Comparison of ENCODE assay signal across 19 cellular contexts in genomic region chr3:123096126-123096525, GRCh38. TPM values are rescaled to one million over a fixed set of nuclear protein-coding genes. Genes with fewer than 3 reads are reported as not detected.
A peak's percentile ranks its signal among the peaks of the same experiment; 100 is the strongest.
DNase-seq lines count a peak whose midpoint lies in the region; ATAC-seq and TF ChIP-seq lines count a peak whose summit lies in the region.
"Had no signal": no experiment of that assay in that cellular context is flagged by ENCODE, and none has a peak within 500 bp of the region (broad histone marks: within the 10 kb centered on the region; RNA-seq: fewer than 3 reads in every experiment).

No MANE protein-coding gene starts in this region.

- ATAC-seq in GM23338, result no peak
- ATAC-seq in stimulated activated naive B cell treated with anti-CD40 and anti-IgM and Interleukin-4, amounts not matched to agents 10 μg/mL and 1 μg/mL and 100 μg/mL, for 72 hours (replicated peaks), result no peak
- ATAC-seq: Panc1 had no signal

- 98% methylated on average over 9 of the region's 9 CpGs for WGBS in smooth muscle cell (ENCODE audit: low lambda C conversion rate)

- H3K27me3 Mint-ChIP-seq in GM23338 (ENCODE audit: insufficient read depth, low read depth, poor library complexity), result peaks cover 3% of the 10 kb centered on the region
- peaks cover 12% of the 10 kb centered on the region for H3K27me3 Mint-ChIP-seq in neural progenitor cell (ENCODE audit: insufficient read depth, low read depth)
- H3K27me3 Mint-ChIP-seq in stimulated activated naive B cell treated with anti-CD40 and anti-IgM and Interleukin-4, amounts not matched to agents 10 μg/mL and 1 μg/mL and 100 μg/mL, for 72 hours, result no peaks in the 10 kb centered on the region
- H3K27me3 Mint-ChIP-seq: CD4-positive, CD25-positive, alpha-beta regulatory T cell had no signal

- H3K4me3 Mint-ChIP-seq in GM23338 (no peak overlapping the region), neural progenitor cell (no peak overlapping the region)
- no peak overlapping the region for H3K4me3 Mint-ChIP-seq in stimulated activated naive B cell treated with anti-CD40 and anti-IgM and Interleukin-4, amounts not matched to agents 10 μg/mL and 1 μg/mL and 100 μg/mL, for 72 hours
- H3K4me3 Mint-ChIP-seq: CD4-positive, CD25-positive, alpha-beta regulatory T cell had no signal

- H3K79me2 ChIP-seq in GM23338 (replicated peaks; ENCODE audit: insufficient read depth) (no peaks in the 10 kb centered on the region), smooth muscle cell (ENCODE audit: low read depth) (peaks cover 59% of the 10 kb centered on the region), neural progenitor cell (ENCODE audit: low read depth) (no peaks in the 10 kb centered on the region), osteoblast (ENCODE audit: insufficient read depth, low read length) (peaks cover 53% of the 10 kb centered on the region)

- H3K36me3 ChIP-seq in GM23338 (ENCODE audit: insufficient read depth) (no peaks in the 10 kb centered on the region), smooth muscle cell (ENCODE audit: low read depth) (no peaks in the 10 kb centered on the region), neural progenitor cell (no peaks in the 10 kb centered on the region), osteoblast (ENCODE audit: insufficient read depth, low read length) (peaks cover 40% of the 10 kb centered on the region)
- H3K36me3 ChIP-seq: SJSA1 had no signal

- H3K27ac Mint-ChIP-seq in GM23338, result peak overlapping the region; percentile 44; the same call in 1 of the 2 replicates
- H3K27ac Mint-ChIP-seq in neural progenitor cell, result no peak overlapping the region
- no peak overlapping the region for H3K27ac Mint-ChIP-seq in stimulated activated naive B cell treated with anti-CD40 and anti-IgM and Interleukin-4, amounts not matched to agents 10 μg/mL and 1 μg/mL and 100 μg/mL, for 72 hours

- H3K9ac ChIP-seq in smooth muscle cell (ENCODE audit: low read depth) (no peak overlapping the region), neural progenitor cell (no peak overlapping the region)

- H3K4me1 Mint-ChIP-seq in GM23338 (peaks cover 22% of the 10 kb centered on the region), neural progenitor cell (peaks cover 44% of the 10 kb centered on the region)
- H3K4me1 Mint-ChIP-seq in stimulated activated naive B cell treated with anti-CD40 and anti-IgM and Interleukin-4, amounts not matched to agents 10 μg/mL and 1 μg/mL and 100 μg/mL, for 72 hours, result peaks cover 0 to 4% of the 10 kb centered on the region in 2 donors

- no peak overlapping the region for H3K4me3 ChIP-seq in GM23338
- no peak overlapping the region for H3K4me3 ChIP-seq in smooth muscle cell
- no peak overlapping the region for H3K4me3 ChIP-seq in neural progenitor cell
- no peak overlapping the region for H3K4me3 ChIP-seq in osteoblast (ENCODE audit: insufficient read depth, low read length)
- H3K4me3 ChIP-seq: MG63, SJSA1 had no signal

- peaks cover 6% of the 10 kb centered on the region for H3K4me1 ChIP-seq in GM23338 (ENCODE audit: insufficient read depth)
- H3K4me1 ChIP-seq in smooth muscle cell (ENCODE audit: low read depth), result peaks cover 18% of the 10 kb centered on the region
- peaks cover 13% of the 10 kb centered on the region for H3K4me1 ChIP-seq in neural progenitor cell
- peaks cover 7% of the 10 kb centered on the region for H3K4me1 ChIP-seq in osteoblast (ENCODE audit: insufficient read depth, low read length)

- no peak overlapping the region for H2AFZ ChIP-seq in GM23338
- H2AFZ ChIP-seq in smooth muscle cell (ENCODE audit: low read depth), result no peak overlapping the region
- no peak overlapping the region for H2AFZ ChIP-seq in neural progenitor cell (replicated peaks)
- no peak overlapping the region for H2AFZ ChIP-seq in osteoblast (ENCODE audit: low read length)

- POLR2A ChIA-PET in RWPE1 (lab: Yijun Ruan, JAX; ENCODE audit: low non-redundant PET), result interaction anchor here (0.7 kb wide), 1 partner anchor 10 kb away, joined by 5 read pairs; no protein-coding TSS in a partner anchor

- TF ChIP-seq CTCF in GM23338 (conservative IDR thresholded peaks at IDR 0.05; ENCODE audit: low read depth in 2 of 2), result no peak
- TF ChIP-seq CTCF in RWPE1 (conservative IDR thresholded peaks at IDR 0.05; ENCODE audit: low read depth), result no peak
- no peak for TF ChIP-seq CTCF in smooth muscle cell (IDR thresholded peaks at IDR 0.05; ENCODE audit: borderline replicate concordance, insufficient read depth, poor library complexity, severe bottlenecking)
- TF ChIP-seq CTCF in neural progenitor cell (IDR thresholded peaks at IDR 0.05), result no peak
- no peak for TF ChIP-seq CTCF in osteoblast (IDR thresholded peaks at IDR 0.05; ENCODE audit: extremely low read depth, low read depth, low read length)

- CTCF ChIA-PET in RWPE1 (lab: Yijun Ruan, JAX), result no interaction called here

- H3K36me3 Mint-ChIP-seq in GM23338 (ENCODE audit: low read depth), result peaks cover 10% of the 10 kb centered on the region; the same call in 2 of the 3 replicates
- peaks cover 35% of the 10 kb centered on the region for H3K36me3 Mint-ChIP-seq in neural progenitor cell
- H3K36me3 Mint-ChIP-seq in stimulated activated naive B cell treated with anti-CD40 and anti-IgM and Interleukin-4, amounts not matched to agents 10 μg/mL and 1 μg/mL and 100 μg/mL, for 72 hours, result peaks cover 69 to 84% of the 10 kb centered on the region in 2 donors

- no peak overlapping the region for H3K27ac ChIP-seq in GM23338 (ENCODE audit: low read depth)
- H3K27ac ChIP-seq in RWPE1, result peak overlapping the region; percentile 34
- H3K27ac ChIP-seq in smooth muscle cell (ENCODE audit: low read depth), result peak overlapping the region; percentile 44
- no peak overlapping the region for H3K27ac ChIP-seq in neural progenitor cell
- H3K27ac ChIP-seq in osteoblast (ENCODE audit: low read depth, low read length), result no peak overlapping the region
- H3K27ac ChIP-seq: SJSA1 had no signal

- no peak for DNase-seq in GM23338 (ENCODE audit: low spot score)
- DNase-seq in RWPE1 (ENCODE audit: low spot score), result no peak
- peak; percentile 30 for DNase-seq in mesenteric fat pad (ENCODE audit: low spot score)
- no peak for DNase-seq in smooth muscle cell (lab: John Stamatoyannopoulos, UW; ENCODE audit: unreplicated experiment)
- no peak for DNase-seq in neural progenitor cell (ENCODE audit: low spot score)
- no peak for DNase-seq in osteoblast (ENCODE audit: insufficient read length, low spot score, missing footprints)
- DNase-seq in stimulated activated naive B cell treated with anti-CD40 and anti-IgM and Interleukin-4, amounts not matched to agents 10 μg/mL and 1 μg/mL and 100 μg/mL, for 72 hours, result no peak
- DNase-seq: CD4-positive, CD25-positive, alpha-beta regulatory T cell; COR-L47; DMS79; H7; NCI-H1048; NCI-H146; NCI-H2029 treated with DMSO at 0.1 percent for 48 hours; NCI-H510A treated with DMSO at 0.1 percent for 48 hours; NCI-H774 had no signal

- H3K9me3 Mint-ChIP-seq in GM23338, result no peaks in the 10 kb centered on the region
- H3K9me3 Mint-ChIP-seq in neural progenitor cell, result no peaks in the 10 kb centered on the region
- no peaks in the 10 kb centered on the region for H3K9me3 Mint-ChIP-seq in stimulated activated naive B cell treated with anti-CD40 and anti-IgM and Interleukin-4, amounts not matched to agents 10 μg/mL and 1 μg/mL and 100 μg/mL, for 72 hours

- H3F3A ChIP-seq in GM23338 (replicated peaks; ENCODE audit: low read depth) (no peaks in the 10 kb centered on the region), smooth muscle cell (ENCODE audit: low read depth) (no peaks in the 10 kb centered on the region), neural progenitor cell (ENCODE audit: low read depth) (peaks cover 8% of the 10 kb centered on the region)

- H3K9me3 ChIP-seq in smooth muscle cell (replicated peaks; ENCODE audit: low read depth) (no peaks in the 10 kb centered on the region), neural progenitor cell (ENCODE audit: low read depth) (no peaks in the 10 kb centered on the region), osteoblast (ENCODE audit: low read depth, low read length) (no peaks in the 10 kb centered on the region)
- H3K9me3 ChIP-seq: MG63, SJSA1 had no signal

- H3K4me2 ChIP-seq in GM23338 (no peak overlapping the region), smooth muscle cell (no peak overlapping the region), neural progenitor cell (no peak overlapping the region), osteoblast (ENCODE audit: insufficient read depth, low read length) (no peak overlapping the region)

- H4K20me1 ChIP-seq in GM23338 (replicated peaks; ENCODE audit: insufficient read depth) (peaks cover 11% of the 10 kb centered on the region), smooth muscle cell (ENCODE audit: low read depth) (peaks cover 100% of the 10 kb centered on the region), neural progenitor cell (ENCODE audit: low read depth) (no peaks in the 10 kb centered on the region), osteoblast (ENCODE audit: insufficient read depth, low read length) (peaks cover 70% of the 10 kb centered on the region)

- no peaks in the 10 kb centered on the region for H3K9me2 ChIP-seq in GM23338 (ENCODE audit: insufficient read depth)

- no peaks in the 10 kb centered on the region for H3K27me3 ChIP-seq in GM23338 (ENCODE audit: insufficient read depth)
- no peaks in the 10 kb centered on the region for H3K27me3 ChIP-seq in smooth muscle cell (ENCODE audit: low read depth)
- no peaks in the 10 kb centered on the region for H3K27me3 ChIP-seq in neural progenitor cell
- H3K27me3 ChIP-seq in osteoblast (ENCODE audit: insufficient read depth, low read length), result no peaks in the 10 kb centered on the region
- H3K27me3 ChIP-seq: MG63 had no signal

TF ChIP-seq in GM23338, 12 proteins besides CTCF, POLR2A, EP300 and RAD21:
- TF ChIP-seq JUNB (IDR thresholded peaks at IDR 0.05; ENCODE audit: unreplicated experiment) (no peak), EZH2 (IDR thresholded peaks at IDR 0.05; ENCODE audit: low read depth, unreplicated experiment) (no peak)

RNA-seq across cellular contexts. Expression of gene PDIA5, which starts 29.3 kb away (rescaled TPM):
- 26.4 and 28.1 TPM in 2 replicates for total RNA-seq in GM23338 (2014; rRNA removed; shearing (Covaris generic))
- polyA plus RNA-seq in GM23338 (2016; fragmentation: Nextera tagmentation; extraction: Ambion mirVana) (22.9 and 23.2 TPM in 2 replicates), smooth muscle cell (96.9 and 102 TPM in 2 replicates)
- total RNA-seq in mesenteric fat pad (17.4 TPM), smooth muscle cell (65.4 and 85.7 TPM in 2 replicates), neural progenitor cell (ENCODE audit: low replicate concordance) (5.4 and 15.8 TPM in 2 replicates), osteoblast (54.3 and 54.5 TPM in 2 replicates)

Comparison
In these comparisons a context has a peak if more than half of its experiments do, and no peak if none do; other contexts are left out.
1. H3K27ac ChIP-seq: peak in RWPE1 (single experiment) and smooth muscle cell (single experiment); none in GM23338 (single experiment), neural progenitor cell (single experiment) and osteoblast (single experiment).